21 cellular contexts compared by ENCODE assay signal in genomic region chr10:123522702-123523312, GRCh38.
DNase-seq lines count a peak whose midpoint lies in the region; ATAC-seq, FAIRE-seq and TF ChIP-seq lines count a peak whose summit lies in the region.
"Had no signal": no experiment of that assay in that cellular context is flagged by ENCODE, and none has a peak within 500 bp of the region (broad histone marks: within the 10 kb centered on the region; RNA-seq: fewer than 3 reads in every experiment).

No MANE protein-coding gene starts in this region.

- no peak overlapping the region for H3K27ac Mint-ChIP-seq in activated CD8-positive, alpha-beta memory T cell treated with anti-CD3 and anti-CD28 coated beads, Interleukin-2, amount 10 ng/mL, durations not matched to agents 7 days and 5 days
- H3K27ac Mint-ChIP-seq: activated CD4-positive, alpha-beta T cell treated with anti-CD3 and anti-CD28 coated beads, Interleukin-2, amount 10 ng/mL, durations not matched to agents 24 days and 14 days had no signal

- CTCF ChIA-PET in activated CD8-positive, alpha-beta memory T cell treated with anti-CD3 and anti-CD28 coated beads, Interleukin-2, amount 10 ng/mL, durations not matched to agents 7 days and 5 days (lab: Charles Lee): no interaction called here

- H3K27ac ChIP-seq in MM.1S (ENCODE audit: low read length) (peak overlapping the region; percentile 37; the same call in 1 of the 2 replicates), vagina (no peak overlapping the region), right atrium auricular region (no peak overlapping the region)
- H3K27ac ChIP-seq: dorsolateral prefrontal cortex, epithelial cell of prostate, suprapubic skin had no signal

- peak; percentile 12 for DNase-seq in activated CD8-positive, alpha-beta memory T cell treated with anti-CD3 and anti-CD28 coated beads, Interleukin-2, amount 10 ng/mL, durations not matched to agents 7 days and 5 days
- DNase-seq in activated CD8-positive, alpha-beta memory T cell treated with anti-CD3 and anti-CD28 coated beads, Interleukin-2, amount 50 U/mL, for 48 hours: no peak
- DNase-seq in MM.1S (peak; percentile 49), vagina (ENCODE audit: extremely low spot score in 2 of 2) (peak; percentile 25 to 28), right atrium auricular region (ENCODE audit: low spot score) (no peak), HCEC 1CT (no peak), HTR-8/SVneo (ENCODE audit: insufficient read length, low spot score) (no peak)
- DNase-seq: activated CD4-positive, alpha-beta T cell treated with anti-CD3 and anti-CD28 coated beads, Interleukin-2, amount 10 ng/mL, durations not matched to agents 24 days and 14 days; central memory CD4-positive, alpha-beta T cell; dorsolateral prefrontal cortex; foreskin fibroblast; hippocampal formation; left ventricle myocardium superior; NCI-H2171; NCI-H774; posterior cingulate gyrus; T-helper 1 cell had no signal

- no peak overlapping the region for H3K4me3 Mint-ChIP-seq in activated CD8-positive, alpha-beta memory T cell treated with anti-CD3 and anti-CD28 coated beads, Interleukin-2, amount 10 ng/mL, durations not matched to agents 7 days and 5 days
- H3K4me3 Mint-ChIP-seq: activated CD4-positive, alpha-beta T cell treated with anti-CD3 and anti-CD28 coated beads, Interleukin-2, amount 10 ng/mL, durations not matched to agents 24 days and 14 days had no signal

- H3K9me3 ChIP-seq in MM.1S (replicated peaks; ENCODE audit: insufficient read depth, low read length): no peaks in the 10 kb centered on the region
- no peaks in the 10 kb centered on the region for H3K9me3 ChIP-seq in vagina
- no peaks in the 10 kb centered on the region for H3K9me3 ChIP-seq in right atrium auricular region
- H3K9me3 ChIP-seq: HAP-1, suprapubic skin had no signal

- H3K27me3 Mint-ChIP-seq in activated CD8-positive, alpha-beta memory T cell treated with anti-CD3 and anti-CD28 coated beads, Interleukin-2, amount 10 ng/mL, durations not matched to agents 7 days and 5 days: no peaks in the 10 kb centered on the region
- H3K27me3 Mint-ChIP-seq: activated CD4-positive, alpha-beta T cell treated with anti-CD3 and anti-CD28 coated beads, Interleukin-2, amount 10 ng/mL, durations not matched to agents 24 days and 14 days had no signal

- no peak for TF ChIP-seq POLR2A in vagina (IDR thresholded peaks at IDR 0.05)

- no peak for ATAC-seq in activated CD8-positive, alpha-beta memory T cell treated with anti-CD3 and anti-CD28 coated beads, Interleukin-2, amount 10 ng/mL, durations not matched to agents 7 days and 5 days
- ATAC-seq in GM21390 (IDR thresholded peaks at IDR 0.05; ENCODE audit: unreplicated experiment): peak; percentile 66
- ATAC-seq: left ventricle myocardium superior had no signal

- no peaks in the 10 kb centered on the region for H3K9me2 ChIP-seq in MM.1S (replicated peaks; ENCODE audit: insufficient read depth, low read length)

- no peak for FAIRE-seq in HTR-8/SVneo (lab: Jason Lieb, UNC)

- H3K9me3 Mint-ChIP-seq in activated CD8-positive, alpha-beta memory T cell treated with anti-CD3 and anti-CD28 coated beads, Interleukin-2, amount 10 ng/mL, durations not matched to agents 7 days and 5 days (ENCODE audit: low read depth): no peaks in the 10 kb centered on the region
- H3K9me3 Mint-ChIP-seq: activated CD4-positive, alpha-beta T cell treated with anti-CD3 and anti-CD28 coated beads, Interleukin-2, amount 10 ng/mL, durations not matched to agents 24 days and 14 days had no signal

- H3K36me3 Mint-ChIP-seq in activated CD8-positive, alpha-beta memory T cell treated with anti-CD3 and anti-CD28 coated beads, Interleukin-2, amount 10 ng/mL, durations not matched to agents 7 days and 5 days: no peaks in the 10 kb centered on the region

- no peaks in the 10 kb centered on the region for H3K79me2 ChIP-seq in MM.1S (ENCODE audit: low read length)

- no peak overlapping the region for H3K9ac ChIP-seq in MM.1S (ENCODE audit: low read length)

- H3K4me1 Mint-ChIP-seq in activated CD8-positive, alpha-beta memory T cell treated with anti-CD3 and anti-CD28 coated beads, Interleukin-2, amount 10 ng/mL, durations not matched to agents 7 days and 5 days: no peaks in the 10 kb centered on the region
- H3K4me1 Mint-ChIP-seq: activated CD4-positive, alpha-beta T cell treated with anti-CD3 and anti-CD28 coated beads, Interleukin-2, amount 10 ng/mL, durations not matched to agents 24 days and 14 days had no signal

- H3F3A ChIP-seq in MM.1S (ENCODE audit: insufficient read depth, low read length): no peaks in the 10 kb centered on the region

- H3K4me1 ChIP-seq in MM.1S (ENCODE audit: low read length) (peaks cover 10% of the 10 kb centered on the region), vagina (no peaks in the 10 kb centered on the region), right atrium auricular region (no peaks in the 10 kb centered on the region)
- H3K4me1 ChIP-seq: HAP-1, suprapubic skin had no signal

- H3K27me3 ChIP-seq in MM.1S (replicated peaks; ENCODE audit: insufficient read depth, low read length) (no peaks in the 10 kb centered on the region), vagina (no peaks in the 10 kb centered on the region), right atrium auricular region (no peaks in the 10 kb centered on the region)

- peak overlapping the region; percentile 57 for H2AFZ ChIP-seq in MM.1S (ENCODE audit: low read length)

- no peaks in the 10 kb centered on the region for H4K20me1 ChIP-seq in MM.1S (ENCODE audit: insufficient read depth, low read length)

- no peaks in the 10 kb centered on the region for H3K36me3 ChIP-seq in MM.1S (replicated peaks; ENCODE audit: insufficient read depth, low read length)
- H3K36me3 ChIP-seq in vagina: no peaks in the 10 kb centered on the region
- no peaks in the 10 kb centered on the region for H3K36me3 ChIP-seq in right atrium auricular region
- H3K36me3 ChIP-seq: HAP-1, suprapubic skin had no signal

- peak overlapping the region; percentile 13; the same call in 1 of the 2 replicates for H3K4me2 ChIP-seq in MM.1S (ENCODE audit: low read depth, low read length)

- intact Hi-C loops in vagina (cut with DNase I): no loop called here

- TF ChIP-seq CTCF in MM.1S (IDR thresholded peaks at IDR 0.05; ENCODE audit: low read length) (no peak), vagina (IDR thresholded peaks at IDR 0.05) (no peak), right atrium auricular region (IDR thresholded peaks at IDR 0.05) (no peak)

- H3K4me3 ChIP-seq in MM.1S (ENCODE audit: low read length): no peak overlapping the region
- no peak overlapping the region for H3K4me3 ChIP-seq in vagina
- H3K4me3 ChIP-seq in right atrium auricular region: no peak overlapping the region
- H3K4me3 ChIP-seq: dorsolateral prefrontal cortex, HAP-1, suprapubic skin had no signal

Comparison
In these comparisons a context has a peak if more than half of its experiments do, and no peak if none do; other contexts are left out.
1. DNase-seq: peak in activated CD8-positive, alpha-beta memory T cell treated with anti-CD3 and anti-CD28 coated beads, Interleukin-2, amount 10 ng/mL, durations not matched to agents 7 days and 5 days (single experiment), MM.1S (single experiment) and vagina (2 of 2); none in activated CD8-positive, alpha-beta memory T cell treated with anti-CD3 and anti-CD28 coated beads, Interleukin-2, amount 50 U/mL, for 48 hours (single experiment), right atrium auricular region (single experiment), HCEC 1CT (single experiment) and HTR-8/SVneo (single experiment).